ENCODE assay signal across 21 cellular contexts in genomic region chr15:30930422-30930821, GRCh38. TPM values are rescaled to one million over a fixed set of nuclear protein-coding genes. Genes with fewer than 3 reads are reported as not detected.
DNase-seq lines count a peak whose midpoint lies in the region; ATAC-seq and TF ChIP-seq lines count a peak whose summit lies in the region.
"Had no signal": no experiment of that assay in that cellular context is flagged by ENCODE, and none has a peak within 500 bp of the region (broad histone marks: within the 10 kb centered on the region; RNA-seq: fewer than 3 reads in every experiment).

No MANE protein-coding gene starts in this region.

- TF ChIP-seq CTCF in OCI-LY3 (IDR thresholded peaks at IDR 0.05; ENCODE audit: low read depth, low read length) (no peak), endodermal cell (conservative IDR thresholded peaks at IDR 0.05) (no peak)
- no peak for TF ChIP-seq CTCF in activated CD8-positive, alpha-beta T cell treated with anti-CD3 and anti-CD28 coated beads for 36 hours (IDR thresholded peaks at IDR 0.05)

- no peaks in the 10 kb centered on the region for H3K27me3 Mint-ChIP-seq in stimulated activated naive CD8-positive, alpha-beta T cell treated with anti-CD3 and anti-CD28 coated beads, Interleukin-15, amount 100 ng/mL, for 72 hours
- H3K27me3 Mint-ChIP-seq in endodermal cell (ENCODE audit: insufficient read depth): no peaks in the 10 kb centered on the region
- no peaks in the 10 kb centered on the region for H3K27me3 Mint-ChIP-seq in stimulated activated naive CD8-positive, alpha-beta T cell treated with anti-CD3 and anti-CD28 coated beads, Interleukin-15, Interleukin-2, amounts not matched to agents 100 ng/mL and 50 ng/mL, for 24 hours
- H3K27me3 Mint-ChIP-seq in activated CD8-positive, alpha-beta T cell treated with anti-CD3 and anti-CD28 coated beads for 36 hours: no peaks in the 10 kb centered on the region
- no peaks in the 10 kb centered on the region for H3K27me3 Mint-ChIP-seq in naive thymus-derived CD4-positive, alpha-beta T cell
- H3K27me3 Mint-ChIP-seq: CD4-positive, alpha-beta T cell; IgD-negative memory B cell had no signal

- H4K20me1 ChIP-seq in OCI-LY3 (ENCODE audit: insufficient read depth, low read length): no peaks in the 10 kb centered on the region

- H3K36me3 Mint-ChIP-seq in endodermal cell (ENCODE audit: low read depth): peaks cover 56% of the 10 kb centered on the region
- H3K36me3 Mint-ChIP-seq in stimulated activated naive CD8-positive, alpha-beta T cell treated with anti-CD3 and anti-CD28 coated beads, Interleukin-15, Interleukin-2, amounts not matched to agents 100 ng/mL and 50 ng/mL, for 24 hours (ENCODE audit: low read depth): peaks cover 65% of the 10 kb centered on the region
- peaks cover 39% of the 10 kb centered on the region for H3K36me3 Mint-ChIP-seq in activated CD8-positive, alpha-beta T cell treated with anti-CD3 and anti-CD28 coated beads for 36 hours (ENCODE audit: low read depth)
- peaks cover 24 to 66% (median 37%) of the 10 kb centered on the region in 5 donors for H3K36me3 Mint-ChIP-seq in naive thymus-derived CD4-positive, alpha-beta T cell

- H3K36me3 ChIP-seq in OCI-LY3 (replicated peaks; ENCODE audit: low read depth, low read length) (peaks cover 34% of the 10 kb centered on the region), endodermal cell (ENCODE audit: control insufficient read depth, insufficient read depth, low read length) (peaks cover 57% of the 10 kb centered on the region)
- H3K36me3 ChIP-seq in naive thymus-derived CD4-positive, alpha-beta T cell (ENCODE audit: control insufficient read depth in 2 of 3, insufficient read depth in 3 of 3, low read length in 3 of 3): peaks cover 0 to 61% (median 13%) of the 10 kb centered on the region in 3 experiments

- DNase-seq in stimulated activated naive CD8-positive, alpha-beta T cell treated with anti-CD3 and anti-CD28 coated beads, Interleukin-15, Interleukin-2, amounts not matched to agents 100 U/mL and 50 U/mL, for 24 hours: no peak
- no peak for DNase-seq in stimulated activated naive CD8-positive, alpha-beta T cell treated with anti-CD3 and anti-CD28 coated beads, Interleukin-15, amount 100 ng/mL, for 72 hours
- no peak for DNase-seq in endodermal cell
- DNase-seq in activated CD8-positive, alpha-beta T cell treated with anti-CD3 and anti-CD28 coated beads for 36 hours: no peak
- DNase-seq in naive thymus-derived CD4-positive, alpha-beta T cell: no peak
- DNase-seq: 8988T; ACHN; CD4-positive, alpha-beta T cell; COR-L47; MM.1S; NCI-H2029; NCI-H2227 treated with DMSO at 0.1 percent for 48 hours; NCI-H526 treated with DMSO at 0.1 percent for 48 hours; SK-N-SH; SW 1271 had no signal

- H3K27ac ChIP-seq in OCI-LY3 (ENCODE audit: low read length): peak overlapping the region; percentile 59
- no peak overlapping the region for H3K27ac ChIP-seq in endodermal cell (ENCODE audit: low read depth, low read length)
- no peak overlapping the region for H3K27ac ChIP-seq in naive thymus-derived CD4-positive, alpha-beta T cell (ENCODE audit: low read depth, low read length)
- H3K27ac ChIP-seq: HL-60, KMS-11 had no signal

- intact Hi-C loops in activated CD8-positive, alpha-beta T cell treated with anti-CD3 and anti-CD28 coated beads for 36 hours (cut with micrococcal nuclease): no loop called here
- intact Hi-C loops in naive thymus-derived CD4-positive, alpha-beta T cell (cut with micrococcal nuclease): no loop called here

- peak overlapping the region; percentile 15; the same call in 1 of the 2 replicates for H3K9ac ChIP-seq in OCI-LY3 (ENCODE audit: low read length)
- H3K9ac ChIP-seq in endodermal cell (ENCODE audit: extremely low read depth, low read length, poor library complexity, severe bottlenecking): no peak overlapping the region
- H3K9ac ChIP-seq: KMS-11, SK-N-SH had no signal

- no peaks in the 10 kb centered on the region for H3K79me2 ChIP-seq in OCI-LY3 (ENCODE audit: low read length)

- H3K9me3 Mint-ChIP-seq in stimulated activated naive CD8-positive, alpha-beta T cell treated with anti-CD3 and anti-CD28 coated beads, Interleukin-15, amount 100 ng/mL, for 72 hours: no peaks in the 10 kb centered on the region
- H3K9me3 Mint-ChIP-seq in endodermal cell: no peaks in the 10 kb centered on the region
- no peaks in the 10 kb centered on the region for H3K9me3 Mint-ChIP-seq in stimulated activated naive CD8-positive, alpha-beta T cell treated with anti-CD3 and anti-CD28 coated beads, Interleukin-15, Interleukin-2, amounts not matched to agents 100 ng/mL and 50 ng/mL, for 24 hours
- H3K9me3 Mint-ChIP-seq in activated CD8-positive, alpha-beta T cell treated with anti-CD3 and anti-CD28 coated beads for 36 hours: no peaks in the 10 kb centered on the region
- no peaks in the 10 kb centered on the region for H3K9me3 Mint-ChIP-seq in naive thymus-derived CD4-positive, alpha-beta T cell
- H3K9me3 Mint-ChIP-seq: CD4-positive, alpha-beta T cell; IgD-negative memory B cell had no signal

- CTCF ChIA-PET in activated CD8-positive, alpha-beta T cell treated with anti-CD3 and anti-CD28 coated beads for 36 hours (lab: Charles Lee): no interaction called here
- CTCF ChIA-PET in naive thymus-derived CD4-positive, alpha-beta T cell (lab: Charles Lee): no interaction called here

- no peaks in the 10 kb centered on the region for H3K27me3 ChIP-seq in OCI-LY3 (ENCODE audit: low read depth, low read length)
- no peaks in the 10 kb centered on the region for H3K27me3 ChIP-seq in endodermal cell (ENCODE audit: control insufficient read depth, insufficient read depth, low read length, poor library complexity, severe bottlenecking)
- no peaks in the 10 kb centered on the region for H3K27me3 ChIP-seq in naive thymus-derived CD4-positive, alpha-beta T cell (ENCODE audit: control insufficient read depth in 2 of 2, insufficient read depth in 2 of 2, low read length in 2 of 2)

- no peak overlapping the region for H3K4me3 Mint-ChIP-seq in stimulated activated naive CD8-positive, alpha-beta T cell treated with anti-CD3 and anti-CD28 coated beads, Interleukin-15, amount 100 ng/mL, for 72 hours
- H3K4me3 Mint-ChIP-seq in endodermal cell: no peak overlapping the region
- H3K4me3 Mint-ChIP-seq in stimulated activated naive CD8-positive, alpha-beta T cell treated with anti-CD3 and anti-CD28 coated beads, Interleukin-15, Interleukin-2, amounts not matched to agents 100 ng/mL and 50 ng/mL, for 24 hours: no peak overlapping the region
- no peak overlapping the region for H3K4me3 Mint-ChIP-seq in activated CD8-positive, alpha-beta T cell treated with anti-CD3 and anti-CD28 coated beads for 36 hours
- no peak overlapping the region for H3K4me3 Mint-ChIP-seq in naive thymus-derived CD4-positive, alpha-beta T cell
- H3K4me3 Mint-ChIP-seq: CD4-positive, alpha-beta T cell; IgD-negative memory B cell had no signal

- POLR2A ChIA-PET in activated CD8-positive, alpha-beta T cell treated with anti-CD3 and anti-CD28 coated beads for 36 hours (lab: Charles Lee): no interaction called here
- POLR2A ChIA-PET in naive thymus-derived CD4-positive, alpha-beta T cell (lab: Charles Lee): no interaction called here

- H3K4me1 Mint-ChIP-seq in stimulated activated naive CD8-positive, alpha-beta T cell treated with anti-CD3 and anti-CD28 coated beads, Interleukin-15, amount 100 ng/mL, for 72 hours: peaks cover 8% of the 10 kb centered on the region
- H3K4me1 Mint-ChIP-seq in endodermal cell: no peaks in the 10 kb centered on the region
- peaks cover 5% of the 10 kb centered on the region for H3K4me1 Mint-ChIP-seq in stimulated activated naive CD8-positive, alpha-beta T cell treated with anti-CD3 and anti-CD28 coated beads, Interleukin-15, Interleukin-2, amounts not matched to agents 100 ng/mL and 50 ng/mL, for 24 hours (ENCODE audit: low read depth)
- peaks cover 9% of the 10 kb centered on the region for H3K4me1 Mint-ChIP-seq in activated CD8-positive, alpha-beta T cell treated with anti-CD3 and anti-CD28 coated beads for 36 hours (ENCODE audit: low read depth)
- H3K4me1 Mint-ChIP-seq in naive thymus-derived CD4-positive, alpha-beta T cell: peaks cover 0 to 13% (median 7%) of the 10 kb centered on the region in 7 donors

- no peak overlapping the region for H3K27ac Mint-ChIP-seq in stimulated activated naive CD8-positive, alpha-beta T cell treated with anti-CD3 and anti-CD28 coated beads, Interleukin-15, amount 100 ng/mL, for 72 hours
- H3K27ac Mint-ChIP-seq in endodermal cell: peak overlapping the region; percentile 13
- H3K27ac Mint-ChIP-seq in stimulated activated naive CD8-positive, alpha-beta T cell treated with anti-CD3 and anti-CD28 coated beads, Interleukin-15, Interleukin-2, amounts not matched to agents 100 ng/mL and 50 ng/mL, for 24 hours: peak overlapping the region; percentile 55
- no peak overlapping the region for H3K27ac Mint-ChIP-seq in activated CD8-positive, alpha-beta T cell treated with anti-CD3 and anti-CD28 coated beads for 36 hours
- peak overlapping the region in 1 of 9 donors; percentile 25 for H3K27ac Mint-ChIP-seq in naive thymus-derived CD4-positive, alpha-beta T cell
- H3K27ac Mint-ChIP-seq: CD4-positive, alpha-beta T cell had no signal

- H2AFZ ChIP-seq in OCI-LY3 (ENCODE audit: low read depth, low read length): no peak overlapping the region

- ATAC-seq in stimulated activated naive CD8-positive, alpha-beta T cell treated with anti-CD3 and anti-CD28 coated beads, Interleukin-15, Interleukin-2, amounts not matched to agents 100 U/mL and 50 U/mL, for 24 hours: peak; percentile 25
- ATAC-seq in stimulated activated naive CD8-positive, alpha-beta T cell treated with anti-CD3 and anti-CD28 coated beads, Interleukin-15, amount 100 ng/mL, for 72 hours: no peak
- no peak for ATAC-seq in HG02840 (IDR thresholded peaks at IDR 0.05; ENCODE audit: low FRiP score, unreplicated experiment)
- no peak for ATAC-seq in activated CD8-positive, alpha-beta T cell treated with anti-CD3 and anti-CD28 coated beads for 36 hours
- no peak for ATAC-seq in naive thymus-derived CD4-positive, alpha-beta T cell

- peak overlapping the region; percentile 63 for H3K4me2 ChIP-seq in OCI-LY3 (ENCODE audit: low read length)
- H3K4me2 ChIP-seq: KMS-11, SK-N-SH had no signal

- 94 to 95% methylated on average over 8 of the region's 8 CpGs for WGBS in endodermal cell (ENCODE audit: insufficient coverage in 1 of 2, insufficient read length in 1 of 2), 2 experiments

- H3K9me3 ChIP-seq in OCI-LY3 (ENCODE audit: insufficient read depth, low read length) (no peaks in the 10 kb centered on the region), endodermal cell (ENCODE audit: control insufficient read depth, low read length) (no peaks in the 10 kb centered on the region)
- H3K9me3 ChIP-seq in naive thymus-derived CD4-positive, alpha-beta T cell (ENCODE audit: control insufficient read depth in 2 of 3, low read length in 3 of 3): no peaks in the 10 kb centered on the region
- H3K9me3 ChIP-seq: SK-N-SH had no signal

- H3K4me3 ChIP-seq in OCI-LY3 (ENCODE audit: low read length) (peak overlapping the region; percentile 26), endodermal cell (ENCODE audit: low read length) (no peak overlapping the region)
- no peak overlapping the region for H3K4me3 ChIP-seq in naive thymus-derived CD4-positive, alpha-beta T cell (ENCODE audit: low read length)

- H3K4me1 ChIP-seq in OCI-LY3 (ENCODE audit: low read length): peaks cover 49% of the 10 kb centered on the region
- H3K4me1 ChIP-seq in endodermal cell (ENCODE audit: control insufficient read depth, insufficient read depth, low read length): no peaks in the 10 kb centered on the region
- no peaks in the 10 kb centered on the region for H3K4me1 ChIP-seq in naive thymus-derived CD4-positive, alpha-beta T cell (ENCODE audit: control insufficient read depth in 2 of 2, insufficient read depth in 2 of 2, low read length in 2 of 2)

RNA-seq across cellular contexts. Expression of gene FAN1, which starts 26.7 kb away (rescaled TPM):
- 10 to 100 TPM; 20.0 to 25.9 TPM for total RNA-seq in endodermal cell
- 23.9 TPM for polyA plus RNA-seq in endodermal cell (2013, experiment 1 of 2)
- 22.3 TPM for polyA plus RNA-seq in endodermal cell (2013, experiment 2 of 2)
- 10 to 100 TPM; 12.0 to 15.7 TPM for total RNA-seq in activated CD8-positive, alpha-beta T cell treated with anti-CD3 and anti-CD28 coated beads for 36 hours
- total RNA-seq in naive thymus-derived CD4-positive, alpha-beta T cell: 10 to 100 TPM; 24.0 to 29.5 (median 28.2) TPM
- 10 to 100 TPM in 1 of 2 donors, 1 to 10 TPM in 1; 9.6 to 10.5 TPM for polyA plus RNA-seq in naive thymus-derived CD4-positive, alpha-beta T cell

Comparison
In these comparisons a context has a peak if more than half of its experiments do, and no peak if none do; other contexts are left out.
1. H3K27ac Mint-ChIP-seq: peak in endodermal cell (single experiment) and stimulated activated naive CD8-positive, alpha-beta T cell treated with anti-CD3 and anti-CD28 coated beads, Interleukin-15, Interleukin-2, amounts not matched to agents 100 ng/mL and 50 ng/mL, for 24 hours (single experiment); none in stimulated activated naive CD8-positive, alpha-beta T cell treated with anti-CD3 and anti-CD28 coated beads, Interleukin-15, amount 100 ng/mL, for 72 hours (0 of 2) and activated CD8-positive, alpha-beta T cell treated with anti-CD3 and anti-CD28 coated beads for 36 hours (single experiment).